In the genomic region with DNA sequence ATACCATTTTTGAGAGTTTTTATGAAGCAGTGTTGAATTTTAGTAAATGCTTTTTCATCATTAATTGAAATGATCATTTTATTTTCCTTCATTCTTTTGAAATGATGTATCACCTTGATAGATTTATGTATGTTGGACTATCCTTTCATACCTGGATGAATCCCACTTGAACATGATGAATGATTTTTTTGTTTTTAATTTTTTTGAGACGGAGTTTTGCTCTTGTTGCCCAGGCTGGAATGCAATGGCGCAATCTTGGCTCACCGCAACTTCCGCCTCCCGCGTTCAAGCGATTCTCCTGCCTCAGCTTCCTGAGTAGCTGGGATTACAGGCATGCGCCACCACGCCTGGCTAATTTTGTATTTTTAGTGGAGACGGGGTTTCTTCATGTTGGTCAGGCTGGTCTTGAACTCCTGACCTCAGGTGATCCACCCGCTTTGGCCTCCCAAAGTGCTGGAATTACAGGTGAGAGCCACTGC, we compare ENCODE assay signal across 7 cellular contexts.
A peak's percentile ranks its signal among the peaks of the same experiment; 100 is the strongest.
DNase-seq lines count a peak whose midpoint lies in the region; ATAC-seq and TF ChIP-seq lines count a peak whose summit lies in the region.
"Not testable (repeated sequence)": the region's sequence is repeated elsewhere in the genome, so short reads cannot be mapped to it uniquely, and the experiment has no call there.

No MANE protein-coding gene starts in this region.

- H3K36me3 Mint-ChIP-seq in activated CD4-positive, alpha-beta T cell treated with anti-CD3 and anti-CD28 coated beads, Interleukin-2, amount 10 ng/mL, durations not matched to agents 7 days and 5 days (ENCODE audit: low read depth), result peaks cover 49% of the 10 kb centered on the region
- peaks cover 34% of the 10 kb centered on the region for H3K36me3 Mint-ChIP-seq in activated naive CD4-positive, alpha-beta T cell treated with anti-CD3 and anti-CD28 coated beads for 36 hours (ENCODE audit: low read depth)
- peaks cover 38% of the 10 kb centered on the region for H3K36me3 Mint-ChIP-seq in dendritic cell treated with granulocyte-macrophage colony-stimulating factor and Interleukin-4, amounts not matched to agents 40 ng/mL and 50 ng/mL, for 4 days (ENCODE audit: low read depth)
- peaks cover 4 to 46% (median 36%) of the 10 kb centered on the region in 5 donors for H3K36me3 Mint-ChIP-seq in naive thymus-derived CD4-positive, alpha-beta T cell

- POLR2A ChIA-PET in activated CD4-positive, alpha-beta T cell treated with anti-CD3 and anti-CD28 coated beads, Interleukin-2, amount 10 ng/mL, durations not matched to agents 7 days and 5 days (lab: Charles Lee), result interaction anchor here (0.6 kb wide), 1 partner anchor 235 kb away, joined by 3 read pairs; no protein-coding TSS in a partner anchor
- POLR2A ChIA-PET in naive thymus-derived CD4-positive, alpha-beta T cell (lab: Charles Lee), result interaction anchor here (1.3 kb wide), 1 partner anchor 9 kb away, joined by 5 read pairs; a partner anchor contains a TSS

- peak overlapping the region; percentile 59 for H3K27ac Mint-ChIP-seq in activated CD4-positive, alpha-beta T cell treated with anti-CD3 and anti-CD28 coated beads, Interleukin-2, amount 10 ng/mL, durations not matched to agents 7 days and 5 days
- H3K27ac Mint-ChIP-seq in activated naive CD4-positive, alpha-beta T cell treated with anti-CD3 and anti-CD28 coated beads for 36 hours, result peak overlapping the region; percentile 94
- H3K27ac Mint-ChIP-seq in dendritic cell treated with granulocyte-macrophage colony-stimulating factor and Interleukin-4, amounts not matched to agents 40 ng/mL and 50 ng/mL, for 4 days, result peak overlapping the region; percentile 77
- H3K27ac Mint-ChIP-seq in naive thymus-derived CD4-positive, alpha-beta T cell, result peak overlapping the region in 7 of 9 donors; percentile 30 to 84 (median 67)

- TF ChIP-seq CTCF in DOHH2 (IDR thresholded peaks at IDR 0.05; ENCODE audit: low read depth, low read length, poor library complexity, severe bottlenecking); KMS-11 (conservative IDR thresholded peaks at IDR 0.05; ENCODE audit: low read depth, low read length); RWPE2 (IDR thresholded peaks at IDR 0.05; ENCODE audit: poor library complexity, severe bottlenecking): not testable (repeated sequence)

- peaks cover 63% of the 10 kb centered on the region for H3K4me1 Mint-ChIP-seq in activated CD4-positive, alpha-beta T cell treated with anti-CD3 and anti-CD28 coated beads, Interleukin-2, amount 10 ng/mL, durations not matched to agents 7 days and 5 days
- H3K4me1 Mint-ChIP-seq in activated naive CD4-positive, alpha-beta T cell treated with anti-CD3 and anti-CD28 coated beads for 36 hours (ENCODE audit: low read depth), result peaks cover 79% of the 10 kb centered on the region
- H3K4me1 Mint-ChIP-seq in dendritic cell treated with granulocyte-macrophage colony-stimulating factor and Interleukin-4, amounts not matched to agents 40 ng/mL and 50 ng/mL, for 4 days (ENCODE audit: low read depth), result peaks cover 56% of the 10 kb centered on the region
- H3K4me1 Mint-ChIP-seq in naive thymus-derived CD4-positive, alpha-beta T cell, result peaks cover 48 to 90% (median 82%) of the 10 kb centered on the region in 7 donors

- CTCF ChIA-PET in activated CD4-positive, alpha-beta T cell treated with anti-CD3 and anti-CD28 coated beads, Interleukin-2, amount 10 ng/mL, durations not matched to agents 7 days and 5 days (lab: Charles Lee), result interaction anchor here (0.6 kb wide), 2 partner anchors 22 to 220 kb away, joined by 3 read pairs; no protein-coding TSS in a partner anchor
- CTCF ChIA-PET in activated naive CD4-positive, alpha-beta T cell treated with anti-CD3 and anti-CD28 coated beads for 36 hours (lab: Charles Lee), result not testable (repeated sequence)
- CTCF ChIA-PET in naive thymus-derived CD4-positive, alpha-beta T cell (lab: Charles Lee), result interaction anchor here (0.6 kb wide), 1 partner anchor 146 kb away, joined by 3 read pairs; no protein-coding TSS in a partner anchor

- ATAC-seq in RWPE2 (ENCODE audit: low read depth); naive thymus-derived CD4-positive, alpha-beta T cell: not testable (repeated sequence)

- not testable (repeated sequence) for H3K27me3 Mint-ChIP-seq in activated CD4-positive, alpha-beta T cell treated with anti-CD3 and anti-CD28 coated beads, Interleukin-2, amount 10 ng/mL, durations not matched to agents 7 days and 5 days; activated naive CD4-positive, alpha-beta T cell treated with anti-CD3 and anti-CD28 coated beads for 36 hours (ENCODE audit: low read depth); dendritic cell treated with granulocyte-macrophage colony-stimulating factor and Interleukin-4, amounts not matched to agents 40 ng/mL and 50 ng/mL, for 4 days; naive thymus-derived CD4-positive, alpha-beta T cell

- H3K4me3 ChIP-seq in DOHH2 (ENCODE audit: low read length), result peak overlapping the region; percentile 41
- not testable (repeated sequence) for H3K4me3 ChIP-seq in KMS-11 (IDR thresholded peaks at IDR 0.05; ENCODE audit: insufficient read depth, low read depth, low read length); RWPE2 (ENCODE audit: severe bottlenecking); naive thymus-derived CD4-positive, alpha-beta T cell (ENCODE audit: low read length)

- intact Hi-C loops in activated naive CD4-positive, alpha-beta T cell treated with anti-CD3 and anti-CD28 coated beads for 36 hours (cut with micrococcal nuclease), result loop anchor here (2.0 kb wide), 1 partner anchor 86 kb away; a partner anchor contains a TSS
- intact Hi-C loops in dendritic cell treated with granulocyte-macrophage colony-stimulating factor and Interleukin-4, amounts not matched to agents 40 ng/mL and 50 ng/mL, for 4 days (cut with micrococcal nuclease), result loop anchor here (1.0 kb wide), 1 partner anchor 9 kb away; a partner anchor contains a TSS
- intact Hi-C loops in naive thymus-derived CD4-positive, alpha-beta T cell (cut with micrococcal nuclease), result loop anchor here in 1 of 2 donors (2.0 kb wide), 1 partner anchor 14 kb away; no protein-coding TSS in a partner anchor

- H3K27me3 ChIP-seq in DOHH2 (ENCODE audit: control insufficient read depth, low read length); KMS-11 (ENCODE audit: insufficient read depth, low read depth); RWPE2 (ENCODE audit: insufficient read depth, poor library complexity, severe bottlenecking); naive thymus-derived CD4-positive, alpha-beta T cell (ENCODE audit: control insufficient read depth in 2 of 2, insufficient read depth in 2 of 2, low read length in 2 of 2): not testable (repeated sequence)

- not testable (repeated sequence) for H3K9me3 Mint-ChIP-seq in activated CD4-positive, alpha-beta T cell treated with anti-CD3 and anti-CD28 coated beads, Interleukin-2, amount 10 ng/mL, durations not matched to agents 7 days and 5 days; activated naive CD4-positive, alpha-beta T cell treated with anti-CD3 and anti-CD28 coated beads for 36 hours; dendritic cell treated with granulocyte-macrophage colony-stimulating factor and Interleukin-4, amounts not matched to agents 40 ng/mL and 50 ng/mL, for 4 days
- peaks cover 0 to 10% (median 0%) of the 10 kb centered on the region in 11 donors for H3K9me3 Mint-ChIP-seq in naive thymus-derived CD4-positive, alpha-beta T cell

- not testable (repeated sequence) for H3K9me2 ChIP-seq in DOHH2 (replicated peaks; ENCODE audit: control insufficient read depth, low read length)

- not testable (repeated sequence) for H3K9me3 ChIP-seq in DOHH2 (ENCODE audit: control insufficient read depth, insufficient read depth, low read length); RWPE2 (ENCODE audit: severe bottlenecking); naive thymus-derived CD4-positive, alpha-beta T cell (ENCODE audit: control insufficient read depth in 2 of 3, low read length in 3 of 3)

- peak overlapping the region; percentile 80 for H3K4me2 ChIP-seq in DOHH2 (ENCODE audit: low read length)
- H3K4me2 ChIP-seq in KMS-11, result peak overlapping the region; percentile 31; the same call in 1 of the 2 replicates

- peak overlapping the region; percentile 24 for H3K4me3 Mint-ChIP-seq in activated CD4-positive, alpha-beta T cell treated with anti-CD3 and anti-CD28 coated beads, Interleukin-2, amount 10 ng/mL, durations not matched to agents 7 days and 5 days
- peak overlapping the region; percentile 59 for H3K4me3 Mint-ChIP-seq in activated naive CD4-positive, alpha-beta T cell treated with anti-CD3 and anti-CD28 coated beads for 36 hours
- H3K4me3 Mint-ChIP-seq in dendritic cell treated with granulocyte-macrophage colony-stimulating factor and Interleukin-4, amounts not matched to agents 40 ng/mL and 50 ng/mL, for 4 days, result peak overlapping the region; percentile 51
- peak overlapping the region; percentile 1 to 77 (median 59) for H3K4me3 Mint-ChIP-seq in naive thymus-derived CD4-positive, alpha-beta T cell

- H3K36me3 ChIP-seq in DOHH2 (ENCODE audit: control insufficient read depth, low read length) (peaks cover 57% of the 10 kb centered on the region), RWPE2 (ENCODE audit: low read depth) (peaks cover 32% of the 10 kb centered on the region)
- H3K36me3 ChIP-seq in KMS-11 (ENCODE audit: insufficient read depth), result not testable (repeated sequence)
- peaks cover 0 to 11% (median 0%) of the 10 kb centered on the region in 3 experiments for H3K36me3 ChIP-seq in naive thymus-derived CD4-positive, alpha-beta T cell (ENCODE audit: control insufficient read depth in 2 of 3, insufficient read depth in 3 of 3, low read length in 3 of 3)

- H3K9ac ChIP-seq in KMS-11, result not testable (repeated sequence)

- H4K20me1 ChIP-seq in DOHH2 (ENCODE audit: control insufficient read depth, insufficient read depth, low read depth, low read length), result peaks cover 32% of the 10 kb centered on the region; the same call in 1 of the 2 replicates
- not testable (repeated sequence) for H4K20me1 ChIP-seq in KMS-11 (ENCODE audit: insufficient read depth)

- H3K79me2 ChIP-seq in DOHH2 (ENCODE audit: control insufficient read depth, low read length), result peaks cover 100% of the 10 kb centered on the region
- H3K79me2 ChIP-seq in KMS-11 (ENCODE audit: insufficient read depth, low read depth), result peaks cover 95% of the 10 kb centered on the region

- not testable (repeated sequence) for H3F3A ChIP-seq in DOHH2 (ENCODE audit: control insufficient read depth, insufficient read depth)

- DNase-seq in RWPE2 (ENCODE audit: low spot score); activated CD4-positive, alpha-beta T cell treated with anti-CD3 and anti-CD28 coated beads, Interleukin-2, amount 10 ng/mL, durations not matched to agents 7 days and 5 days; activated naive CD4-positive, alpha-beta T cell treated with anti-CD3 and anti-CD28 coated beads for 36 hours; naive thymus-derived CD4-positive, alpha-beta T cell: not testable (repeated sequence)

- not testable (repeated sequence) for H2AFZ ChIP-seq in KMS-11 (ENCODE audit: low read depth)

- peaks cover 53% of the 10 kb centered on the region for H3K4me1 ChIP-seq in DOHH2 (ENCODE audit: control insufficient read depth, low read length)
- H3K4me1 ChIP-seq in KMS-11 (ENCODE audit: low read depth, poor library complexity, severe bottlenecking), result peaks cover 47% of the 10 kb centered on the region
- peaks cover 15% of the 10 kb centered on the region for H3K4me1 ChIP-seq in RWPE2 (ENCODE audit: insufficient read depth, poor library complexity, severe bottlenecking)
- peaks cover 7 to 42% of the 10 kb centered on the region in 2 donors for H3K4me1 ChIP-seq in naive thymus-derived CD4-positive, alpha-beta T cell (ENCODE audit: control insufficient read depth in 2 of 2, insufficient read depth in 2 of 2, low read length in 2 of 2)

- H3K27ac ChIP-seq in DOHH2 (ENCODE audit: low read depth, low read length); KMS-11: not testable (repeated sequence)
- H3K27ac ChIP-seq in RWPE2 (ENCODE audit: poor library complexity, severe bottlenecking), result peak overlapping the region; percentile 35
- H3K27ac ChIP-seq in naive thymus-derived CD4-positive, alpha-beta T cell (ENCODE audit: low read depth, low read length), result peak overlapping the region; percentile 22
